In genomic region chr1:2501820-2502119, GRCh38 we compare ENCODE assay signal across 29 cellular contexts. TPM values are rescaled to one million over a fixed set of nuclear protein-coding genes. Genes with fewer than 3 reads are reported as not detected.
"Had no signal": no experiment of that assay in that cellular context is flagged by ENCODE, and none has a peak within 500 bp of the region (broad histone marks: within the 10 kb centered on the region; RNA-seq: fewer than 3 reads in every experiment).

No MANE protein-coding gene starts in this region.

- H3K79me2 ChIP-seq: hepatocyte had no signal

- H3K9me3 ChIP-seq: left ventricle myocardium inferior, ovary, right atrium auricular region, tibial nerve, uterus had no signal

- H3K27ac ChIP-seq: hepatocyte, left ventricle myocardium inferior, neural progenitor cell, ovary, right atrium auricular region, skin epidermis, tibial nerve, uterus had no signal

- H3K36me3 ChIP-seq: left ventricle myocardium inferior, neural progenitor cell, ovary, right atrium auricular region, tibial nerve, uterus had no signal

- H2AFZ ChIP-seq: hepatocyte, neural progenitor cell had no signal

- H3K9ac ChIP-seq: neural progenitor cell had no signal

- H3K4me1 ChIP-seq: neural progenitor cell, uterus had no signal

- H3K4me2 ChIP-seq: hepatocyte, neural progenitor cell had no signal

- H3K4me3 ChIP-seq: hepatocyte, left ventricle myocardium inferior, lung, neural progenitor cell, ovary, right atrium auricular region, skin epidermis, tibial nerve, uterus had no signal

- H3K27me3 ChIP-seq: hepatocyte, neural progenitor cell, right atrium auricular region had no signal

- ATAC-seq: natural killer cell; sciatic nerve; stimulated activated memory B cell treated with anti-CD40 and anti-IgM and Interleukin-4, amounts not matched to agents 10 μg/mL and 1 μg/mL and 100 μg/mL, for 72 hours; stimulated activated naive CD8-positive, alpha-beta T cell treated with anti-CD3 and anti-CD28 coated beads, Interleukin-15, amount 100 ng/mL, for 72 hours had no signal

- DNase-seq: islet precursor cell; left ventricle myocardium inferior; mesendoderm; naive B cell; natural killer cell; nephron progenitor cell; ovary; stimulated activated CD4-positive, alpha-beta T cell treated with anti-CD3 and anti-CD28 coated beads, Interleukin-12 subunit alpha, Interleukin-12 subunit beta, amount 100 ng/mL, for 4 hours; stimulated activated CD4-positive, alpha-beta T cell treated with anti-CD3 and anti-CD28 coated beads, Interleukin-15, amount 100 ng/mL, for 24 hours; stimulated activated CD4-positive, alpha-beta T cell treated with anti-CD3 and anti-CD28 coated beads, Interleukin-4, amount 100 ng/mL, for 4 hours; stimulated activated CD8-positive, alpha-beta memory T cell treated with anti-CD3 and anti-CD28 coated beads, Interleukin-4, amount 100 ng/mL, for 48 hours; stimulated activated naive CD4-positive, alpha-beta T cell treated with Interleukin-2 at 50 U/mL for 16 hours; stimulated activated naive CD8-positive, alpha-beta T cell treated with anti-CD3 and anti-CD28 coated beads, Interleukin-15, amount 100 ng/mL, for 72 hours; substantia nigra; uterus had no signal

RNA-seq across cellular contexts. Expression of gene PLCH2, which starts 25.7 kb away (rescaled TPM):
- total RNA-seq: progenitor cell of endocrine pancreas had no signal

RNA-seq across cellular contexts. Expression of gene HES5, which starts 28.3 kb away (rescaled TPM):
- total RNA-seq: hepatocyte, mesothelial cell of epicardium, mononuclear cell, natural killer cell, omental fat pad, pulmonary artery endothelial cell, renal cortical epithelial cell, right atrium auricular region had no signal
